8 cellular contexts compared by ENCODE assay signal in genomic region chr16:66315210-66315825, GRCh38. TPM values are rescaled to one million over a fixed set of nuclear protein-coding genes. Genes with fewer than 3 reads are reported as not detected.
DNase-seq lines count a peak whose midpoint lies in the region; ATAC-seq and TF ChIP-seq lines count a peak whose summit lies in the region.

No MANE protein-coding gene starts in this region.

- no peaks in the 10 kb centered on the region for H3F3A ChIP-seq in neural progenitor cell (ENCODE audit: low read depth)

- H3K4me3 ChIP-seq in OCI-LY7 (ENCODE audit: low read depth, low read length, poor library complexity, severe bottlenecking) (no peak overlapping the region), neural progenitor cell (no peak overlapping the region), testis (no peak overlapping the region)

- H3K79me2 ChIP-seq in OCI-LY7 (ENCODE audit: insufficient read depth, low read depth, low read length) (no peaks in the 10 kb centered on the region), neural progenitor cell (ENCODE audit: low read depth) (no peaks in the 10 kb centered on the region)

- H3K4me1 Mint-ChIP-seq in activated T-cell treated with anti-CD3 and anti-CD28 coated beads, Interleukin-2, amount 50 U/mL, for 24 hours (ENCODE audit: low read depth) = peaks cover 6% of the 10 kb centered on the region
- peaks cover 18% of the 10 kb centered on the region for H3K4me1 Mint-ChIP-seq in neural progenitor cell

- H3K9me3 ChIP-seq in OCI-LY7 (ENCODE audit: low read length) (no peaks in the 10 kb centered on the region), neural progenitor cell (ENCODE audit: low read depth) (no peaks in the 10 kb centered on the region), testis (no peaks in the 10 kb centered on the region)

- peaks cover 11% of the 10 kb centered on the region for H3K27me3 Mint-ChIP-seq in activated T-cell treated with anti-CD3 and anti-CD28 coated beads, Interleukin-2, amount 50 U/mL, for 24 hours
- peaks cover 9% of the 10 kb centered on the region for H3K27me3 Mint-ChIP-seq in neural progenitor cell (ENCODE audit: insufficient read depth, low read depth)

- POLR2A ChIA-PET in OCI-LY7 (lab: Charles Lee) = no interaction called here

- BruUV-seq in OCI-LY7 (replicated peaks; lab: Mats Ljungman, UMichigan) = no TSS peak

- ATAC-seq in GM21526 (IDR thresholded peaks at IDR 0.05; ENCODE audit: low FRiP score, unreplicated experiment) = peak; percentile 94

- H3K36me3 Mint-ChIP-seq in activated T-cell treated with anti-CD3 and anti-CD28 coated beads, Interleukin-2, amount 50 U/mL, for 24 hours (ENCODE audit: low read depth) = no peaks in the 10 kb centered on the region
- no peaks in the 10 kb centered on the region for H3K36me3 Mint-ChIP-seq in neural progenitor cell

- 10 to 15% methylated on average over 6 of the region's 6 CpGs for WGBS in testis, 2 donors

- CTCF ChIA-PET in OCI-LY7 (lab: Charles Lee; ENCODE audit: unreplicated experiment) = no interaction called here

- no peak overlapping the region for H3K4me3 Mint-ChIP-seq in activated T-cell treated with anti-CD3 and anti-CD28 coated beads, Interleukin-2, amount 50 U/mL, for 24 hours
- H3K4me3 Mint-ChIP-seq in neural progenitor cell = no peak overlapping the region

- H3K9me3 Mint-ChIP-seq in activated T-cell treated with anti-CD3 and anti-CD28 coated beads, Interleukin-2, amount 50 U/mL, for 24 hours = no peaks in the 10 kb centered on the region
- H3K9me3 Mint-ChIP-seq in neural progenitor cell = no peaks in the 10 kb centered on the region

- H3K27ac Mint-ChIP-seq in activated T-cell treated with anti-CD3 and anti-CD28 coated beads, Interleukin-2, amount 50 U/mL, for 24 hours = no peak overlapping the region
- peak overlapping the region; percentile 50 for H3K27ac Mint-ChIP-seq in neural progenitor cell

- intact Hi-C loops in OCI-LY7 (cut with micrococcal nuclease; ENCODE audit: unreplicated experiment) = loop anchor here (1.0 kb wide), 1 partner anchor 41 kb away; no protein-coding TSS in a partner anchor
- intact Hi-C loops in testis (cut with DNase I; ENCODE audit: low total_unique reads) = no loop called here

- TF ChIP-seq CTCF in OCI-LY7 (conservative IDR thresholded peaks at IDR 0.05; ENCODE audit: low read length) = peak; percentile 98
- TF ChIP-seq CTCF in neural progenitor cell (IDR thresholded peaks at IDR 0.05) = peak; percentile 98
- TF ChIP-seq CTCF in testis (IDR thresholded peaks at IDR 0.05) = peak; percentile 83 to 99 (median 86)

- no peaks in the 10 kb centered on the region for H3K9me2 ChIP-seq in OCI-LY7 (ENCODE audit: insufficient read depth, low read length)

- DNase-seq in DMS53 (lab: John Stamatoyannopoulos, UW) (peak; percentile 80), HuH-7 (ENCODE audit: low spot score) (peak; percentile 72), OCI-LY7 (ENCODE audit: low spot score) (peak; percentile 72), fibroblast of peridontal ligament (ENCODE audit: extremely low read depth) (peak; percentile 87), neural progenitor cell (ENCODE audit: low spot score) (peak; percentile 89), testis (peak; percentile 77)
- peak; percentile 51 for DNase-seq in activated T-cell treated with anti-CD3 and anti-CD28 coated beads, Interleukin-2, amount 50 U/mL, for 24 hours

- H4K20me1 ChIP-seq in OCI-LY7 (ENCODE audit: insufficient read depth, low read length) = no peaks in the 10 kb centered on the region
- H4K20me1 ChIP-seq in neural progenitor cell (ENCODE audit: low read depth) = no peaks in the 10 kb centered on the region

- H3K4me1 ChIP-seq in OCI-LY7 (ENCODE audit: insufficient read depth, low read length, poor library complexity, severe bottlenecking) (no peaks in the 10 kb centered on the region), neural progenitor cell (no peaks in the 10 kb centered on the region), testis (no peaks in the 10 kb centered on the region)

- no peak overlapping the region for H3K4me2 ChIP-seq in OCI-LY7 (ENCODE audit: low read length)
- no peak overlapping the region for H3K4me2 ChIP-seq in neural progenitor cell

- H3K36me3 ChIP-seq in OCI-LY7 (ENCODE audit: insufficient read depth, low read length) (no peaks in the 10 kb centered on the region), neural progenitor cell (no peaks in the 10 kb centered on the region), testis (ENCODE audit: low read depth, missing control alignments) (no peaks in the 10 kb centered on the region)

- H3K27ac ChIP-seq in OCI-LY7 (ENCODE audit: low read depth, low read length, poor library complexity, severe bottlenecking) (no peak overlapping the region), neural progenitor cell (no peak overlapping the region), testis (no peak overlapping the region)

- H3K27me3 ChIP-seq in neural progenitor cell (no peaks in the 10 kb centered on the region), testis (no peaks in the 10 kb centered on the region)

- H2AFZ ChIP-seq in OCI-LY7 (ENCODE audit: low read length) (peak overlapping the region; percentile 45; the same call in 1 of the 2 replicates), neural progenitor cell (replicated peaks) (no peak overlapping the region)

- no peak overlapping the region for H3K9ac ChIP-seq in neural progenitor cell

- no peak for TF ChIP-seq POLR2A in testis (IDR thresholded peaks at IDR 0.05)

RNA-seq across cellular contexts. Expression of gene CDH5, which starts 51.2 kb away (rescaled TPM):
- not detected in 2 replicates for total RNA-seq in OCI-LY7 (2014; rRNA removed; shearing (Covaris generic))
- total RNA-seq in OCI-LY7 (2022) (0.09 TPM in 1 of 2 replicates, not detected in the other), neural progenitor cell (ENCODE audit: low replicate concordance) (0.25 TPM in 1 of 2 replicates, not detected in the other), testis (10 to 100 TPM; 22.1 to 40.6 TPM)
- polyA plus RNA-seq in testis (ENCODE audit: insufficient read depth, low read depth, low replicate concordance) = 23.8 TPM

Comparison
In these comparisons a context has a peak if more than half of its experiments do, and no peak if none do; other contexts are left out.
1. RNA of gene CDH5, which starts 51.2 kb away (total RNA-seq): 22.1 to 40.6 TPM in testis; 0.09 TPM in OCI-LY7 and 0.25 TPM in neural progenitor cell; every median in the first group is over 10 times any median in the second.
2. Peak in every context shown above with its lines, with median percentiles within 50 percentile points of each other: DNase-seq and CTCF ChIP-seq.